In the genomic region with DNA sequence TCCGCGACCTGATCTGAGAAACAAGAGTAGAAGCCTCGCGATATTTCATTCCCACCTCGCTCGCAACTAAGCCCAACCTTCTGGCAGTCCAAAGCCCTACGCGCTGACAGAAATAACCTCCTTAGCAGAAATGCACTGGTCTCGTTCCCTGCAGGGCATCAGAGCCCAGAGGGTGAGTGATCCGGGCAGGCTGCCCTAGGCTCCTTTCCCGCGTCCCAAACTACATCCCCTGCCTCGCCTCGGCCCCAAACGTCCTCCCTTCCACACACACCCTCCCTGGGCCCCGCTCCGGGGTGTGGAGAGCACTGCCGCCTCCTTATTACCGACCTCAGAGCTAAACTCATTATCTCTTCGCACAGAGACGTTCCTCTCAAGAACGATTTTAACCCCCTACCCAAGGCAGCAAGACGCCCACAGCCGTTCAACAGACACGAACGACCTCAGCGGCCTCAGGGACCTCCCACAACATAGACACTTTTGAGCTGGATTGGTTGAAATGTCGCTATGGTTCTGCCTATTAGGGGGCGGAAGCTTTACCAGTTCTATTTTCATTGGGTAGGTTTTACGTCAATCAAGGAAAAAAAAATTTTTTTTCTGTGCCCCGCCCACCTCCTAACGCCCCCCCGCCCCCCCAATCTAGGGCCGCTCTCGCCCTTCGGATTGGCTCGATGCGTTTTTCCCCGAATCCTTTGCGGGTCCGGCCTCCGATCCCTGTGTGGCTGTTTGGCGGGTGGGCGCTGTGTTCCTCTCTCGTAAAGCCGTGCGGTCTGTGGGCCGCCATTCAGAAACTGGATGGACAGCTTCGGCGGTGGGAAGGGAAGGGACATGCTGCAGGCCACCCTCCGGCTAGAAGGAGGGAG, we compare ENCODE assay signal across 1 cellular context.
TF ChIP-seq lines count a peak whose summit lies in the region.

A gene (minus strand): TSS at position 439 of the 860 bp plus-strand sequence. CDS start 95 bp downstream, at position 344.

TF ChIP-seq in HCT116, 20 proteins besides CTCF, POLR2A, EP300 and RAD21 (continued from another document):
- TF ChIP-seq EGR1 (IDR thresholded peaks at IDR 0.05; ENCODE audit: low read depth) (peak; percentile 25; the same call in 1 of the 2 replicates), CEBPB (IDR thresholded peaks at IDR 0.05; ENCODE audit: low read depth) (no peak), ELF1 (IDR thresholded peaks at IDR 0.05; ENCODE audit: borderline replicate concordance, low read depth) (no peak), EZH2 (IDR thresholded peaks at IDR 0.05) (no peak), EZH2phosphoT487 (IDR thresholded peaks at IDR 0.05; ENCODE audit: borderline replicate concordance) (no peak), JUND (IDR thresholded peaks at IDR 0.05) (no peak), FOSL1 (IDR thresholded peaks at IDR 0.05; ENCODE audit: low read depth) (no peak), SIN3A (IDR thresholded peaks at IDR 0.05; ENCODE audit: low read depth) (peak; percentile 90), SP1 (IDR thresholded peaks at IDR 0.05; ENCODE audit: low read depth) (peak; percentile 95), CBX3 (IDR thresholded peaks at IDR 0.05; ENCODE audit: low read depth) (peak; percentile 75; the same call in 1 of the 2 replicates), YY1 (IDR thresholded peaks at IDR 0.05; ENCODE audit: extremely low read depth, insufficient replicate concordance, low read depth, low read length) (peak; percentile 92)
